ENCODE assay signal across 9 cellular contexts in the genomic region with DNA sequence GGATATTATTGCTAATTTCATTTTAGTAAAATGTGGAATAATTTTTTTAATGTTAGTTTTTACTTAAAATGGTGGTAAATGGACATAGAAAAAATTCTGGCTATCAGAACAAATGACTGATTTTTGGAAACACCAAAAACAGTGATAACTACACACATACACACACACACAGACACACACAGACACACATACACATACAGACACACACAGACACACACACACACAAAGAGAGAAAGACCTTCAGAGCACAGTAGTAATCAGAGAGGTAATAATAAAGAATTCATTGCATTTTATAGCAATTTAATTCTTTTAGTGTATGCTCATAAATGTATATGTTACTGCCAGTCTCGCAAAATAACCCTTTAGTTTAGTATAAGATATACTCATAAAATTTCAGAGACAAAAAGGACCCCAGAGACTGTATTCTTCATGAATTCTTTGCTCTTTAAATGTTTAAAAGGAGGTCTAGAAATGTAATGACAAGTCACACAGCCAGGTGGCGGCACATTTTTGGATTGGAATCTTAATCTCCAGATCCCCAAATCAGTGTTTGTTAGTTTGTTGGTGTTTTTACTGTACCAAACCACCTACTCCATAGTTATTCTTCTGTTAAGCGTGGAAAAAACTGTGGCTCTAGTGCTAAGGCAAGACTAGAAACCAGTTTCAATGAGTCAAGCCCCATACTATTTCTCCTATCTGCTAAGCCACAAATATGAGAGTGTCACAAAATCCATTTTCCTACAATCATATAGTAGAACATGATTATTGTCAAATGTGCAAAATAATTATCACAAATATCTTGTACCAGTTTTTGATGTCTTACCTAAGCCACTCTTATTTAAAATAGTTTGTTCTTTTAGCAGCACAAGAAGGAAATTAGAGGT.
A peak's percentile ranks its signal among the peaks of the same experiment; 100 is the strongest.
DNase-seq lines count a peak whose midpoint lies in the region; ATAC-seq and TF ChIP-seq lines count a peak whose summit lies in the region.
"Had no signal": no experiment of that assay in that cellular context is flagged by ENCODE, and none has a peak within 500 bp of the region (broad histone marks: within the 10 kb centered on the region; RNA-seq: fewer than 3 reads in every experiment).

No MANE protein-coding gene starts in this region.

- H3K27ac Mint-ChIP-seq in glutamatergic neuron (ENCODE audit: unreplicated experiment), result peak overlapping the region; percentile 2
- H3K27ac Mint-ChIP-seq: memory B cell had no signal

- no peaks in the 10 kb centered on the region for H3K36me3 Mint-ChIP-seq in glutamatergic neuron (ENCODE audit: unreplicated experiment)
- H3K36me3 Mint-ChIP-seq: memory B cell had no signal

- no peaks in the 10 kb centered on the region for H3K9me3 ChIP-seq in upper lobe of left lung

- no peak for TF ChIP-seq POLR2A in upper lobe of left lung (IDR thresholded peaks at IDR 0.05)

- no peaks in the 10 kb centered on the region for H3K36me3 ChIP-seq in upper lobe of left lung

- H3K9me3 Mint-ChIP-seq in glutamatergic neuron (ENCODE audit: unreplicated experiment), result no peaks in the 10 kb centered on the region
- H3K9me3 Mint-ChIP-seq: memory B cell had no signal

- no peak for TF ChIP-seq EP300 in upper lobe of left lung (IDR thresholded peaks at IDR 0.05)

- TF ChIP-seq CTCF in glutamatergic neuron (IDR thresholded peaks at IDR 0.05; ENCODE audit: partially characterized antibody, unreplicated experiment) (peak; percentile 76), upper lobe of left lung (IDR thresholded peaks at IDR 0.05) (peak in 5 of 6 experiments; percentile 17 to 57 (median 44))

- 62 to 67% methylated on average over 3 of the region's 3 CpGs for WGBS in upper lobe of left lung, 2 donors

- DNase-seq in GM03348 (ENCODE audit: low spot score) (peak; percentile 44), SHP77 treated with DMSO at 0.1 percent for 48 hours (lab: John Stamatoyannopoulos, UW) (peak; percentile 1), glutamatergic neuron (peak; percentile 60), upper lobe of left lung (peak in 1 of 2 donors; percentile 22), HK-2 (ENCODE audit: unreplicated experiment) (no peak), activated gamma-delta T cell (lab: John Stamatoyannopoulos, UW) (no peak)

- H3K27ac ChIP-seq in upper lobe of left lung, result no peak overlapping the region

- no peaks in the 10 kb centered on the region for H3K27me3 Mint-ChIP-seq in glutamatergic neuron (ENCODE audit: unreplicated experiment)
- H3K27me3 Mint-ChIP-seq: memory B cell had no signal

- H3K4me1 Mint-ChIP-seq in glutamatergic neuron (ENCODE audit: low read depth, unreplicated experiment), result peaks cover 31% of the 10 kb centered on the region
- H3K4me1 Mint-ChIP-seq: memory B cell had no signal

- H3K4me3 Mint-ChIP-seq in glutamatergic neuron (ENCODE audit: unreplicated experiment), result no peak overlapping the region
- H3K4me3 Mint-ChIP-seq: memory B cell had no signal

- no peaks in the 10 kb centered on the region for H3K27me3 ChIP-seq in upper lobe of left lung

- peaks cover 0 to 4% (median 0%) of the 10 kb centered on the region in 4 donors for H3K4me1 ChIP-seq in upper lobe of left lung

- ATAC-seq in HG02642 (IDR thresholded peaks at IDR 0.05; ENCODE audit: poor library complexity, unreplicated experiment), result peak; percentile 62
- ATAC-seq in upper lobe of left lung (ENCODE audit: low FRiP score in 2 of 2), result no peak
- ATAC-seq in esophagus mucosa, result no peak

- H3K4me3 ChIP-seq in upper lobe of left lung, result no peak overlapping the region

Comparison
In these comparisons a context has a peak if more than half of its experiments do, and no peak if none do; other contexts are left out.
1. DNase-seq: peak in GM03348 (single experiment), SHP77 treated with DMSO at 0.1 percent for 48 hours (single experiment) and glutamatergic neuron (single experiment); none in HK-2 (single experiment) and activated gamma-delta T cell (single experiment).